ENCODE assay signal across 10 cellular contexts in the genomic region with DNA sequence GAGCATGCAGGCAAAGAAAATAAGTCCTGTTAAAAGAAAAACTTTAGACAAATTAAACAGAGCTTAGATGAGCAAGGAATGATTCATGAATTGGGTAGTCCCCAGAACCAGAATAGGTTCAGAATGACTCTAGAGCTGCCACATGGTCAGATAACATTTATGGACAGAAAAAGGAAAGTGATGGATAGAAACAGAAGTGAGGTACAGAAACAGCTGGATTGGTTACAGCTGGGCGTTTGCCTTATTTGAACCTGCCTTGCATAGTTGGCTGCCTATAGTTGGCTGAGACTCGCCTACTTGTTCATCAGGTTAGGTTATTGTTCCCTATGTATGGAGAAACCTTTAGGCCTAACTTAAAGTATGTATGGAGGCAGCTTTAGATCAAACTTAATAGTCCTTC. TPM values are rescaled to one million over a fixed set of nuclear protein-coding genes. Genes with fewer than 3 reads are reported as not detected.
A peak's percentile ranks its signal among the peaks of the same experiment; 100 is the strongest.
DNase-seq lines count a peak whose midpoint lies in the region; ATAC-seq and TF ChIP-seq lines count a peak whose summit lies in the region.
"Had no signal": no experiment of that assay in that cellular context is flagged by ENCODE, and none has a peak within 500 bp of the region (broad histone marks: within the 10 kb centered on the region; RNA-seq: fewer than 3 reads in every experiment).

No MANE protein-coding gene starts in this region.

- H3K27ac ChIP-seq in caudate nucleus (ENCODE audit: low read depth, low read length) (peak overlapping the region; percentile 81), osteoblast (ENCODE audit: low read depth, low read length) (peak overlapping the region; percentile 87), stomach (peak overlapping the region in 1 of 5 donors; percentile 6)
- H3K27ac ChIP-seq: cardiac muscle cell had no signal

- TF ChIP-seq CTCF in osteoblast (IDR thresholded peaks at IDR 0.05; ENCODE audit: extremely low read depth, low read depth, low read length): no peak
- no peak for TF ChIP-seq CTCF in GM10248 (IDR thresholded peaks at IDR 0.05; ENCODE audit: control extremely low read depth, extremely low read depth, low read depth, missing control alignments)
- no peak for TF ChIP-seq CTCF in stomach (IDR thresholded peaks at IDR 0.05)

- peak; percentile 41 for ATAC-seq in HG02798 (IDR thresholded peaks at IDR 0.05; ENCODE audit: poor library complexity, unreplicated experiment)
- ATAC-seq in HG03108 (IDR thresholded peaks at IDR 0.05; ENCODE audit: unreplicated experiment): no peak

- H3K4me1 ChIP-seq in osteoblast (ENCODE audit: insufficient read depth, low read length) (peaks cover 28% of the 10 kb centered on the region), stomach (peaks cover 4 to 44% (median 18%) of the 10 kb centered on the region in 4 donors)

- POLR2A ChIA-PET in GM10248 (lab: Yijun Ruan, JAX): interaction anchor here (1.1 kb wide), 1 partner anchor 166 kb away, joined by 3 read pairs; no protein-coding TSS in a partner anchor

- H3K36me3 ChIP-seq in osteoblast (ENCODE audit: insufficient read depth, low read length): no peaks in the 10 kb centered on the region
- H3K36me3 ChIP-seq in stomach: no peaks in the 10 kb centered on the region
- H3K36me3 ChIP-seq: cardiac muscle cell had no signal

- H3K4me2 ChIP-seq in osteoblast (ENCODE audit: insufficient read depth, low read length): peak overlapping the region; percentile 72

- TF ChIP-seq EP300 in stomach (IDR thresholded peaks at IDR 0.05): no peak

- DNase-seq in GM04504 (ENCODE audit: low read depth) (peak; percentile 66), caudate nucleus (lab: John Stamatoyannopoulos, UW) (no peak), osteoblast (ENCODE audit: insufficient read length, low spot score, missing footprints) (no peak), GM10248 (ENCODE audit: extremely low spot score) (no peak), ACHN (no peak), stomach (no peak)
- DNase-seq: NCI-H1694 treated with DMSO at 0.1 percent for 48 hours had no signal

- intact Hi-C loops in stomach (cut with DNase I; ENCODE audit: low total_unique reads): no loop called here

- H3K9me3 ChIP-seq in osteoblast (ENCODE audit: low read depth, low read length) (no peaks in the 10 kb centered on the region), stomach (no peaks in the 10 kb centered on the region)

- TF ChIP-seq POLR2A in stomach (IDR thresholded peaks at IDR 0.05): no peak

- no peak overlapping the region for H2AFZ ChIP-seq in osteoblast (ENCODE audit: low read length)

- CTCF ChIA-PET in GM10248 (lab: Yijun Ruan, JAX): interaction anchor here (1.1 to 1.3 kb wide), 2 partner anchors 7 to 11 kb away, joined by 3 to 4 read pairs; no protein-coding TSS in a partner anchor

- H3K27me3 ChIP-seq in osteoblast (ENCODE audit: insufficient read depth, low read length): no peaks in the 10 kb centered on the region
- no peaks in the 10 kb centered on the region for H3K27me3 ChIP-seq in stomach
- H3K27me3 ChIP-seq: cardiac muscle cell had no signal

- WGBS in stomach, 5 donors: 47 to 61% (median 52%) methylated on average over 2 of the region's 2 CpGs

- H4K20me1 ChIP-seq in osteoblast (ENCODE audit: insufficient read depth, low read length): no peaks in the 10 kb centered on the region

- in situ Hi-C loops in ACHN (cut with HindIII; ENCODE audit: low pct_ligation_motif_present, low pct_unique_long_range_greater_than_20kb, low sequenced_read_pairs): no loop called here

- H3K4me3 ChIP-seq in osteoblast (ENCODE audit: insufficient read depth, low read length) (no peak overlapping the region), stomach (no peak overlapping the region)
- H3K4me3 ChIP-seq: cardiac muscle cell had no signal

- H3K79me2 ChIP-seq in osteoblast (ENCODE audit: insufficient read depth, low read length): peaks cover 95% of the 10 kb centered on the region

RNA-seq across cellular contexts. Expression of gene WDFY2, which starts 35.4 kb away (rescaled TPM):
- total RNA-seq in osteoblast: 11.2 and 11.9 TPM in 2 replicates
- 10 to 100 TPM in 4 of 5 donors, 1 to 10 TPM in 1; 1.4 to 22.6 (median 19.8) TPM for total RNA-seq in stomach
- polyA plus RNA-seq in stomach: 1 to 10 TPM; 2.0 to 4.7 (median 4.6) TPM
